ENCODE assay signal across 8 cellular contexts in genomic region chrX:48897157-48897620, GRCh38. TPM values are rescaled to one million over a fixed set of nuclear protein-coding genes. Genes with fewer than 3 reads are reported as not detected.
DNase-seq lines count a peak whose midpoint lies in the region; ATAC-seq and TF ChIP-seq lines count a peak whose summit lies in the region.

No MANE protein-coding gene starts in this region.

- peak; percentile 66 for DNase-seq in NCI-H146 treated with DMSO at 0.1 percent for 48 hours (lab: John Stamatoyannopoulos, UW; ENCODE audit: unreplicated experiment)
- DNase-seq in T-helper 1 cell = peak; percentile 42 to 65 (median 57)
- DNase-seq in body of pancreas = peak; percentile 80 to 86 (median 82)
- peak in 46 of 51 donors; percentile 3 to 72 (median 46) for DNase-seq in hypothalamus (lab: John Stamatoyannopoulos, UW)
- no peak for DNase-seq in GOT3 (lab: John Stamatoyannopoulos, UW)

- H3K79me2 ChIP-seq in DOHH2 (ENCODE audit: control insufficient read depth, low read length) = peaks cover 48% of the 10 kb centered on the region

- no peak for TF ChIP-seq CTCF in DOHH2 (IDR thresholded peaks at IDR 0.05; ENCODE audit: low read depth, low read length, poor library complexity, severe bottlenecking)
- no peak for TF ChIP-seq CTCF in body of pancreas (IDR thresholded peaks at IDR 0.05)

- intact Hi-C loops in body of pancreas (cut with DNase I) = no loop called here

- H3K9ac ChIP-seq in rectal smooth muscle tissue (ENCODE audit: low read length) = peak overlapping the region; percentile 59

- no peak for TF ChIP-seq POLR2A in body of pancreas (IDR thresholded peaks at IDR 0.05)

- 0% methylated on average over 12 to 28 of the region's 38 CpGs for WGBS in body of pancreas, 2 donors

- no peaks in the 10 kb centered on the region for H3K9me2 ChIP-seq in DOHH2 (replicated peaks; ENCODE audit: control insufficient read depth, low read length)

- H3K4me3 ChIP-seq in DOHH2 (ENCODE audit: low read length) (peak overlapping the region; percentile 88), body of pancreas (peak overlapping the region; percentile 32 to 44), rectal smooth muscle tissue (ENCODE audit: low read length) (peak overlapping the region; percentile 72)

- 0 out of 2 replicates have a peak, but pooled peaks cover 3% of the 10 kb centered on the region for H4K20me1 ChIP-seq in DOHH2 (ENCODE audit: control insufficient read depth, insufficient read depth, low read depth, low read length)

- peaks cover 16% of the 10 kb centered on the region for H3K36me3 ChIP-seq in DOHH2 (ENCODE audit: control insufficient read depth, low read length)
- peaks cover 0 to 5% of the 10 kb centered on the region in 2 donors for H3K36me3 ChIP-seq in body of pancreas (replicated peaks in 1 of 2; ENCODE audit: insufficient read depth in 1 of 2, low read depth in 2 of 2)
- peaks cover 2% of the 10 kb centered on the region for H3K36me3 ChIP-seq in rectal smooth muscle tissue (ENCODE audit: control insufficient read depth, insufficient read depth, low read length)

- peak overlapping the region; percentile 81 for H3K27ac ChIP-seq in DOHH2 (ENCODE audit: low read depth, low read length)
- peak overlapping the region; percentile 92 to 98 (median 94) for H3K27ac ChIP-seq in body of pancreas
- peak overlapping the region; percentile 91 for H3K27ac ChIP-seq in rectal smooth muscle tissue (ENCODE audit: low read depth, low read length)

- peak; percentile 16 for ATAC-seq in HG02623 (IDR thresholded peaks at IDR 0.05; ENCODE audit: unreplicated experiment)
- peak; percentile 60 for ATAC-seq in body of pancreas

- H3K9me3 ChIP-seq in DOHH2 (ENCODE audit: control insufficient read depth, insufficient read depth, low read length) = no peaks in the 10 kb centered on the region
- H3K9me3 ChIP-seq in body of pancreas = no peaks in the 10 kb centered on the region

- H3K4me2 ChIP-seq in DOHH2 (ENCODE audit: low read length) = peak overlapping the region; percentile 56

- no peaks in the 10 kb centered on the region for H3F3A ChIP-seq in DOHH2 (ENCODE audit: control insufficient read depth, insufficient read depth)

- no peaks in the 10 kb centered on the region for H3K27me3 ChIP-seq in DOHH2 (ENCODE audit: control insufficient read depth, low read length)
- no peaks in the 10 kb centered on the region for H3K27me3 ChIP-seq in body of pancreas
- H3K27me3 ChIP-seq in rectal smooth muscle tissue (ENCODE audit: control insufficient read depth, insufficient read depth, low read length) = no peaks in the 10 kb centered on the region

- peaks cover 14% of the 10 kb centered on the region for H3K4me1 ChIP-seq in DOHH2 (ENCODE audit: control insufficient read depth, low read length)
- H3K4me1 ChIP-seq in body of pancreas = peaks cover 22% of the 10 kb centered on the region
- no peaks in the 10 kb centered on the region for H3K4me1 ChIP-seq in rectal smooth muscle tissue (ENCODE audit: control insufficient read depth, insufficient read depth, low read length)

RNA-seq across cellular contexts. Expression of gene TIMM17B, which starts 0.4 kb away (rescaled TPM):
- 10 to 100 TPM; 24.4 to 35.3 TPM for total RNA-seq in body of pancreas

RNA-seq across cellular contexts. Expression of gene PQBP1, which starts 0.5 kb away (rescaled TPM):
- total RNA-seq in body of pancreas = 10 to 100 TPM; 43.6 to 48.1 TPM

RNA-seq across cellular contexts. Expression of gene SLC35A2, which starts 14.3 kb away (rescaled TPM):
- total RNA-seq in body of pancreas = 10 to 100 TPM; 12.5 to 20.1 TPM

RNA-seq across cellular contexts. Expression of gene PIM2, which starts 21.6 kb away (rescaled TPM):
- 1 to 10 TPM; 2.3 to 7.9 TPM for total RNA-seq in body of pancreas

Comparison
In these comparisons a context has a peak if more than half of its experiments do, and no peak if none do; other contexts are left out.
1. H3K4me3 ChIP-seq: peak in every context shown above with its lines; median percentile 88 in DOHH2; 72 in rectal smooth muscle tissue; 38 in body of pancreas.